ENCODE assay signal across 8 cellular contexts in genomic region chr6:147203311-147204059, GRCh38. TPM values are rescaled to one million over a fixed set of nuclear protein-coding genes. Genes with fewer than 3 reads are reported as not detected.
A peak's percentile ranks its signal among the peaks of the same experiment; 100 is the strongest.
DNase-seq lines count a peak whose midpoint lies in the region; ATAC-seq, FAIRE-seq and TF ChIP-seq lines count a peak whose summit lies in the region.

No MANE protein-coding gene starts in this region.

- POLR2A ChIA-PET in SK-N-SH (lab: Yijun Ruan, JAX), result no interaction called here

- peaks cover 51% of the 10 kb centered on the region for H3K79me2 ChIP-seq in SK-N-SH (ENCODE audit: insufficient read depth)

- H3K9me2 ChIP-seq in SK-N-SH, result no peaks in the 10 kb centered on the region

- peak overlapping the region; percentile 98 for H3K4me2 ChIP-seq in SK-N-SH

- peak overlapping the region; percentile 99 for H2AFZ ChIP-seq in SK-N-SH (ENCODE audit: low read depth)

- H3K27ac ChIP-seq in SK-N-SH (ENCODE audit: low read depth in 2 of 2, low read length in 1 of 2), result peak overlapping the region; percentile 81 to 95
- H3K27ac ChIP-seq in pancreas, result peak overlapping the region; percentile 93 to 98 (median 97)
- H3K27ac ChIP-seq in thyroid gland, result peak overlapping the region; percentile 66 to 99 (median 93)

- H3K36me3 Mint-ChIP-seq in activated naive CD4-positive, alpha-beta T cell treated with anti-CD3 and anti-CD28 coated beads, Interleukin-2, amount 50 U/mL, for 72 hours, result peaks cover 12 to 20% of the 10 kb centered on the region in 2 donors

- peak overlapping the region; percentile 42 for H3K4me3 ChIP-seq in HAP-1
- peak overlapping the region; percentile 60 for H3K4me3 ChIP-seq in MG63
- peak overlapping the region; percentile 81 to 92 for H3K4me3 ChIP-seq in SK-N-SH (ENCODE audit: low read depth in 2 of 2, low read length in 1 of 2)
- H3K4me3 ChIP-seq in pancreas, result peak overlapping the region; percentile 36 to 85 (median 72)
- peak overlapping the region; percentile 27 to 70 (median 41) for H3K4me3 ChIP-seq in thyroid gland (replicated peaks in 1 of 3)

- WGBS in SK-N-SH (ENCODE audit: low lambda C conversion rate), result under 1% methylated on average over 12 of the region's 74 CpGs
- 0% methylated on average over 51 to 74 of the region's 74 CpGs for WGBS in pancreas, 2 donors
- WGBS in thyroid gland, 2 donors, result 0 to 1% methylated on average over 16 to 21 of the region's 74 CpGs

- H3K4me1 ChIP-seq in HAP-1 (peaks cover 17% of the 10 kb centered on the region), SK-N-SH (ENCODE audit: control insufficient read depth in 1 of 2, insufficient read depth in 2 of 2, low read depth in 1 of 2, low read length in 1 of 2) (peaks cover 5 to 8% of the 10 kb centered on the region in 2 experiments; a peak in 2 of 4 replicates), pancreas (peaks cover 8 to 16% (median 16%) of the 10 kb centered on the region in 3 donors), thyroid gland (peaks cover 12 to 15% of the 10 kb centered on the region in 2 donors)

- DNase-seq in GM03348 (ENCODE audit: low spot score) (peak; percentile 98), HAP-1 (ENCODE audit: low spot score in 2 of 2) (peak; percentile 55 to 64), MG63 (peak; percentile 68), SK-N-SH (peak; percentile 95), Right ventricle myocardium inferior (ENCODE audit: missing footprints) (peak; percentile 89), pancreas (peak; percentile 73 to 88 (median 82)), thyroid gland (peak; percentile 72 to 79)
- DNase-seq in activated naive CD4-positive, alpha-beta T cell treated with anti-CD3 and anti-CD28 coated beads, Interleukin-2, amount 50 U/mL, for 72 hours (ENCODE audit: low spot score in 2 of 2), result peak; percentile 65 to 78

- FAIRE-seq in pancreas (lab: Jason Lieb, UNC), result no peak

- H3K9me3 Mint-ChIP-seq in activated naive CD4-positive, alpha-beta T cell treated with anti-CD3 and anti-CD28 coated beads, Interleukin-2, amount 50 U/mL, for 72 hours, result no peaks in the 10 kb centered on the region

- TF ChIP-seq CTCF in SK-N-SH (IDR thresholded peaks at IDR 0.05), result no peak
- no peak for TF ChIP-seq CTCF in pancreas (IDR thresholded peaks at IDR 0.05)
- no peak for TF ChIP-seq CTCF in thyroid gland (IDR thresholded peaks at IDR 0.05)

- ATAC-seq in activated naive CD4-positive, alpha-beta T cell treated with anti-CD3 and anti-CD28 coated beads, Interleukin-2, amount 50 U/mL, for 72 hours, result peak; percentile 54 to 70
- ATAC-seq in Right ventricle myocardium inferior (peak; percentile 87), pancreas (peak; percentile 64 to 78 (median 75))

- peak; percentile 18 to 89 for TF ChIP-seq POLR2A in thyroid gland (IDR thresholded peaks at IDR 0.05)

- peak; percentile 15; the same call in 1 of the 2 replicates for TF ChIP-seq RAD21 in SK-N-SH (IDR thresholded peaks at IDR 0.05; ENCODE audit: low read length)

- H3K27ac Mint-ChIP-seq in activated naive CD4-positive, alpha-beta T cell treated with anti-CD3 and anti-CD28 coated beads, Interleukin-2, amount 50 U/mL, for 72 hours, result peak overlapping the region; percentile 94 to 99

- CTCF ChIA-PET in SK-N-SH (lab: Yijun Ruan, JAX), result interaction anchor here (0.6 to 2.0 kb wide), 3 partner anchors 19 to 347 kb away, joined by 3 to 6 read pairs (median 4); no protein-coding TSS in a partner anchor

- H3K27me3 ChIP-seq in HAP-1 (ENCODE audit: low read depth) (no peaks in the 10 kb centered on the region), MG63 (no peaks in the 10 kb centered on the region), SK-N-SH (ENCODE audit: insufficient read depth) (no peaks in the 10 kb centered on the region), pancreas (no peaks in the 10 kb centered on the region), thyroid gland (no peaks in the 10 kb centered on the region)

- in situ Hi-C loops in HAP-1 (cut with MboI; ENCODE audit: low sequenced_read_pairs), result no loop called here

- H3K9me3 ChIP-seq in HAP-1, result no peaks in the 10 kb centered on the region
- no peaks in the 10 kb centered on the region for H3K9me3 ChIP-seq in MG63
- H3K9me3 ChIP-seq in SK-N-SH, result no peaks in the 10 kb centered on the region
- no peaks in the 10 kb centered on the region for H3K9me3 ChIP-seq in pancreas
- H3K9me3 ChIP-seq in thyroid gland, result no peaks in the 10 kb centered on the region

- peak overlapping the region; percentile 78 for H3K9ac ChIP-seq in SK-N-SH

- H3F3A ChIP-seq in SK-N-SH (replicated peaks; ENCODE audit: insufficient read depth), result peaks cover 34% of the 10 kb centered on the region

- 0 out of 4 replicates have a peak, but pooled peaks of 1 of the 2 experiments have one; percentile 7 for TF ChIP-seq EP300 in SK-N-SH (IDR thresholded peaks at IDR 0.05; ENCODE audit: borderline replicate concordance in 1 of 2, low read depth in 1 of 2, low read length in 1 of 2)

- peaks cover 24% of the 10 kb centered on the region for H4K20me1 ChIP-seq in SK-N-SH (ENCODE audit: insufficient read depth)

- no peaks in the 10 kb centered on the region for H3K36me3 ChIP-seq in HAP-1 (replicated peaks)
- H3K36me3 ChIP-seq in MG63, result no peaks in the 10 kb centered on the region
- H3K36me3 ChIP-seq in SK-N-SH (replicated peaks in 1 of 2; ENCODE audit: control insufficient read depth in 1 of 2, insufficient read depth in 2 of 2, low read length in 1 of 2), result peaks cover 0 to 5% of the 10 kb centered on the region in 2 experiments
- no peaks in the 10 kb centered on the region for H3K36me3 ChIP-seq in pancreas
- no peaks in the 10 kb centered on the region for H3K36me3 ChIP-seq in thyroid gland

- intact Hi-C loops in Right ventricle myocardium inferior (cut with DNase I) (loop anchor here (1.0 to 10.0 kb wide), 3 partner anchors 81 to 1239 kb away; partner anchors contain the start of gene SHPRH), pancreas (cut with DNase I) (no loop called here), thyroid gland (cut with DNase I) (no loop called here)

TF ChIP-seq in SK-N-SH, 30 proteins besides CTCF, POLR2A, EP300 and RAD21 (continues in another document):
- TF ChIP-seq PBX3 (IDR thresholded peaks at IDR 0.05) (no peak), SIN3A (IDR thresholded peaks at IDR 0.05; ENCODE audit: borderline replicate concordance, low read depth, low read length) (peak; percentile 23; the same call in 1 of the 2 replicates), EZH2phosphoT487 (IDR thresholded peaks at IDR 0.05; ENCODE audit: borderline replicate concordance, low read depth) (no peak), REST (IDR thresholded peaks at IDR 0.05; ENCODE audit: low read depth, low read length) (no peak), NFIC (IDR thresholded peaks at IDR 0.05; ENCODE audit: borderline replicate concordance) (no peak), FOSL2 (IDR thresholded peaks at IDR 0.05; ENCODE audit: borderline replicate concordance, low read depth) (no peak), CHD2 (IDR thresholded peaks at IDR 0.05; ENCODE audit: low read length, partially characterized antibody) (no peak), RXRA (IDR thresholded peaks at IDR 0.05; ENCODE audit: borderline replicate concordance, low read depth) (no peak), POLR2AphosphoS5 (IDR thresholded peaks at IDR 0.05; ENCODE audit: low read depth, low read length) (peak; percentile 53; the same call in 1 of the 2 replicates), MAX (IDR thresholded peaks at IDR 0.05; ENCODE audit: low read depth) (no peak), RCOR1 (IDR thresholded peaks at IDR 0.05; ENCODE audit: low read length) (no peak)

RNA-seq across cellular contexts. Expression of gene STXBP5, which starts 0.7 kb away (rescaled TPM):
- 6.0 and 8.9 TPM in 2 replicates for total RNA-seq in MG63 (2014; rRNA removed; shearing (Covaris generic); ENCODE audit: low replicate concordance)
- 9.9 and 12.0 TPM in 2 replicates for polyA plus RNA-seq in SK-N-SH (2012; rRNA removed)
- 9.5 and 9.6 TPM in 2 replicates for polyA plus RNA-seq in SK-N-SH (2012; cell fraction: cytosol; rRNA removed)
- 24.0 and 33.9 TPM in 2 replicates for polyA plus RNA-seq in SK-N-SH (2012; cell fraction: nucleus; rRNA removed)
- 10 to 100 TPM in 1 of 2 donors, 1 to 10 TPM in 1; 5.7 to 17.7 TPM for total RNA-seq in activated naive CD4-positive, alpha-beta T cell treated with anti-CD3 and anti-CD28 coated beads, Interleukin-2, amount 50 U/mL, for 72 hours
- total RNA-seq in Right ventricle myocardium inferior, result 13.8 TPM
- total RNA-seq in pancreas, result 10 to 100 TPM; 20.0 to 25.8 (median 23.9) TPM
- 10 to 100 TPM; 11.9 to 14.1 TPM for polyA plus RNA-seq in pancreas
- 10 to 100 TPM; 26.9 to 45.9 (median 29.3) TPM for total RNA-seq in thyroid gland

Comparison
In these comparisons a context has a peak if more than half of its experiments do, and no peak if none do; other contexts are left out.
1. Peak in every context shown above with its lines: DNase-seq, ATAC-seq, H3K4me3 ChIP-seq and H3K27ac ChIP-seq.